In genomic region chr15:68228143-68228970, GRCh38 we compare ENCODE assay signal across 8 cellular contexts. TPM values are rescaled to one million over a fixed set of nuclear protein-coding genes. Genes with fewer than 3 reads are reported as not detected.
DNase-seq lines count a peak whose midpoint lies in the region; ATAC-seq and TF ChIP-seq lines count a peak whose summit lies in the region.

No MANE protein-coding gene starts in this region.

- TF ChIP-seq CTCF in coronary artery (IDR thresholded peaks at IDR 0.05): no peak
- no peak for TF ChIP-seq CTCF in mucosa of descending colon (IDR thresholded peaks at IDR 0.05)

- H3K9me3 ChIP-seq in mucosa of descending colon: no peaks in the 10 kb centered on the region

- ATAC-seq in mucosa of descending colon (no peak), GM19397 (IDR thresholded peaks at IDR 0.05; ENCODE audit: unreplicated experiment) (no peak)

- DNase-seq in NCI-H2171 treated with DMSO at 0.1 percent for 48 hours (lab: John Stamatoyannopoulos, UW) (peak; percentile 14), NCI-H2171 (lab: John Stamatoyannopoulos, UW) (no peak), NOMO-1 treated with dmso at 0.1 percent for 144 hours (lab: John Stamatoyannopoulos, UW; ENCODE audit: unreplicated experiment) (peak; percentile 54), coronary artery (ENCODE audit: low spot score) (peak; percentile 60), mucosa of descending colon (peak in 1 of 3 donors; percentile 24), activated gamma-delta T cell treated with Interleukin-2 at 50 U/mL for 16 hours (no peak), Ammon's horn (ENCODE audit: low spot score) (no peak)

- H3K4me3 ChIP-seq in coronary artery (peak overlapping the region; percentile 90), mucosa of descending colon (peak overlapping the region; percentile 67)

- no peaks in the 10 kb centered on the region for H3K36me3 ChIP-seq in mucosa of descending colon (ENCODE audit: low read depth)

- peak overlapping the region; percentile 63 to 79 for H3K27ac ChIP-seq in coronary artery

- intact Hi-C loops in mucosa of descending colon (cut with DNase I, micrococcal nuclease): no loop called here

- H3K4me1 ChIP-seq in mucosa of descending colon (ENCODE audit: low read depth): peaks cover 25% of the 10 kb centered on the region

RNA-seq across cellular contexts. Expression of gene CLN6, which starts 1.2 kb away (rescaled TPM):
- total RNA-seq in mucosa of descending colon: 10 to 100 TPM; 20.1 to 39.2 (median 31.0) TPM

RNA-seq across cellular contexts. Expression of gene CALML4, which starts 23.2 kb away (rescaled TPM):
- 100 to 1,000 TPM in 1 of 3 donors, 10 to 100 TPM in 2; 50.8 to 122 (median 98.1) TPM for total RNA-seq in mucosa of descending colon

RNA-seq across cellular contexts. Expression of gene FEM1B, which starts 49.2 kb away (rescaled TPM):
- 10 to 100 TPM; 50.4 to 65.3 (median 65.3) TPM for total RNA-seq in mucosa of descending colon

Comparison
In these comparisons a context has a peak if more than half of its experiments do, and no peak if none do; other contexts are left out.
1. DNase-seq: peak in NCI-H2171 treated with DMSO at 0.1 percent for 48 hours (single experiment), NOMO-1 treated with dmso at 0.1 percent for 144 hours (single experiment) and coronary artery (single experiment); none in NCI-H2171 (single experiment), activated gamma-delta T cell treated with Interleukin-2 at 50 U/mL for 16 hours (single experiment) and Ammon's horn (single experiment).